ENCODE assay signal across 1 cellular context in genomic region chr21:14215971-14216621, GRCh38.
A peak's percentile ranks its signal among the peaks of the same experiment; 100 is the strongest.
TF ChIP-seq lines count a peak whose summit lies in the region.

A gene with protein sequence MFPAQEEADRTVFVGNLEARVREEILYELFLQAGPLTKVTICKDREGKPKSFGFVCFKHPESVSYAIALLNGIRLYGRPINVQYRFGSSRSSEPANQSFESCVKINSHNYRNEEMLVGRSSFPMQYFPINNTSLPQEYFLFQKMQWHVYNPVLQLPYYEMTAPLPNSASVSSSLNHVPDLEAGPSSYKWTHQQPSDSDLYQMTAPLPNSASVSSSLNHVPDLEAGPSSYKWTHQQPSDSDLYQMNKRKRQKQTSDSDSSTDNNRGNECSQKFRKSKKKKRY (plus strand): TSS chr21:14216157. CDS start chr21:14216187, 30 bp downstream.

TF ChIP-seq in K562, 482 proteins besides CTCF, POLR2A, EP300 and RAD21 (continued from another document and continues in another):
- TF ChIP-seq TAF1 (IDR thresholded peaks at IDR 0.05; ENCODE audit: control insufficient read depth, extremely low read depth, insufficient read depth, low read length, severe bottlenecking) (peak; percentile 19), NR4A1 (CRISPR knock-in tag; IDR thresholded peaks at IDR 0.05) (no peak), NR4A1 (tag; IDR thresholded peaks at IDR 0.05) (no peak), E2F6 (IDR thresholded peaks at IDR 0.05; ENCODE audit: borderline replicate concordance in 1 of 2, extremely low read depth in 1 of 2, insufficient read depth in 1 of 2, insufficient read length in 1 of 2, low read depth in 1 of 2, low read length in 1 of 2, poor library complexity in 1 of 2, severe bottlenecking in 1 of 2) (peak in 1 of 2 experiments; percentile 11), ZC3H8 (IDR thresholded peaks at IDR 0.05) (no peak), ZFX (CRISPR knock-in tag; IDR thresholded peaks at IDR 0.05) (peak; percentile 42), MED1 (CRISPR knock-in tag; IDR thresholded peaks at IDR 0.05; ENCODE audit: borderline replicate concordance) (no peak), MTA3 (IDR thresholded peaks at IDR 0.05; ENCODE audit: borderline replicate concordance) (no peak; the same call in 1 of the 2 replicates), SFPQ (IDR thresholded peaks at IDR 0.05; ENCODE audit: low read depth, low read length) (no peak), MAZ (CRISPR knock-in tag; conservative IDR thresholded peaks at IDR 0.05 in 1 of 2, IDR thresholded peaks at IDR 0.05 in 1 of 2) (peak in 1 of 2 experiments; percentile 42; a peak in 1 of 4 replicates), SP1 (CRISPR knock-in tag; IDR thresholded peaks at IDR 0.05) (peak; percentile 66), KDM1A (IDR thresholded peaks at IDR 0.05) (no peak), ZNF584 (CRISPR knock-in tag; IDR thresholded peaks at IDR 0.05; ENCODE audit: low read depth) (no peak), E2F4 (CRISPR knock-in tag; IDR thresholded peaks at IDR 0.05; ENCODE audit: low read depth) (no peak), ZNF197 (CRISPR knock-in tag; IDR thresholded peaks at IDR 0.05; ENCODE audit: low read depth) (no peak), BRF2 (IDR thresholded peaks at IDR 0.05; ENCODE audit: borderline replicate concordance, insufficient read depth, insufficient read length) (no peak), E4F1 (CRISPR knock-in tag; IDR thresholded peaks at IDR 0.05; ENCODE audit: borderline replicate concordance) (no peak), PTBP1 (IDR thresholded peaks at IDR 0.05; ENCODE audit: low read depth, low read length) (no peak), ARID4B (CRISPR knock-in tag; IDR thresholded peaks at IDR 0.05) (no peak), MNT (conservative IDR thresholded peaks at IDR 0.05) (peak; percentile 17 to 44; a peak in 1 of 4 replicates), SMARCA4 (IDR thresholded peaks at IDR 0.05) (no peak), RBM22 (IDR thresholded peaks at IDR 0.05; ENCODE audit: low read depth, low read length, poor library complexity, severe bottlenecking) (no peak), ATF1 (CRISPR knock-in tag; IDR thresholded peaks at IDR 0.05) (no peak), ATF1 (tag; IDR thresholded peaks at IDR 0.05) (peak; percentile 5; the same call in 1 of the 2 replicates), ZNF76 (CRISPR knock-in tag; IDR thresholded peaks at IDR 0.05; ENCODE audit: borderline replicate concordance) (no peak), KLF13 (tag; IDR thresholded peaks at IDR 0.05; ENCODE audit: borderline replicate concordance, low read depth) (no peak), MAFK (IDR thresholded peaks at IDR 0.05; ENCODE audit: low read length) (no peak), MAFF (IDR thresholded peaks at IDR 0.05; ENCODE audit: low read length) (no peak), ZFP91 (CRISPR knock-in tag; IDR thresholded peaks at IDR 0.05) (no peak)
- TF ChIP-seq, protein P1, sequence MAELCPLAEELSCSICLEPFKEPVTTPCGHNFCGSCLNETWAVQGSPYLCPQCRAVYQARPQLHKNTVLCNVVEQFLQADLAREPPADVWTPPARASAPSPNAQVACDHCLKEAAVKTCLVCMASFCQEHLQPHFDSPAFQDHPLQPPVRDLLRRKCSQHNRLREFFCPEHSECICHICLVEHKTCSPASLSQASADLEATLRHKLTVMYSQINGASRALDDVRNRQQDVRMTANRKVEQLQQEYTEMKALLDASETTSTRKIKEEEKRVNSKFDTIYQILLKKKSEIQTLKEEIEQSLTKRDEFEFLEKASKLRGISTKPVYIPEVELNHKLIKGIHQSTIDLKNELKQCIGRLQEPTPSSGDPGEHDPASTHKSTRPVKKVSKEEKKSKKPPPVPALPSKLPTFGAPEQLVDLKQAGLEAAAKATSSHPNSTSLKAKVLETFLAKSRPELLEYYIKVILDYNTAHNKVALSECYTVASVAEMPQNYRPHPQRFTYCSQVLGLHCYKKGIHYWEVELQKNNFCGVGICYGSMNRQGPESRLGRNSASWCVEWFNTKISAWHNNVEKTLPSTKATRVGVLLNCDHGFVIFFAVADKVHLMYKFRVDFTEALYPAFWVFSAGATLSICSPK (IDR thresholded peaks at IDR 0.05; ENCODE audit: borderline replicate concordance), result no peak
- TF ChIP-seq, protein P2, sequence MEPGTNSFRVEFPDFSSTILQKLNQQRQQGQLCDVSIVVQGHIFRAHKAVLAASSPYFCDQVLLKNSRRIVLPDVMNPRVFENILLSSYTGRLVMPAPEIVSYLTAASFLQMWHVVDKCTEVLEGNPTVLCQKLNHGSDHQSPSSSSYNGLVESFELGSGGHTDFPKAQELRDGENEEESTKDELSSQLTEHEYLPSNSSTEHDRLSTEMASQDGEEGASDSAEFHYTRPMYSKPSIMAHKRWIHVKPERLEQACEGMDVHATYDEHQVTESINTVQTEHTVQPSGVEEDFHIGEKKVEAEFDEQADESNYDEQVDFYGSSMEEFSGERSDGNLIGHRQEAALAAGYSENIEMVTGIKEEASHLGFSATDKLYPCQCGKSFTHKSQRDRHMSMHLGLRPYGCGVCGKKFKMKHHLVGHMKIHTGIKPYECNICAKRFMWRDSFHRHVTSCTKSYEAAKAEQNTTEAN (CRISPR knock-in tag; IDR thresholded peaks at IDR 0.05), result no peak
- TF ChIP-seq, protein P3, sequence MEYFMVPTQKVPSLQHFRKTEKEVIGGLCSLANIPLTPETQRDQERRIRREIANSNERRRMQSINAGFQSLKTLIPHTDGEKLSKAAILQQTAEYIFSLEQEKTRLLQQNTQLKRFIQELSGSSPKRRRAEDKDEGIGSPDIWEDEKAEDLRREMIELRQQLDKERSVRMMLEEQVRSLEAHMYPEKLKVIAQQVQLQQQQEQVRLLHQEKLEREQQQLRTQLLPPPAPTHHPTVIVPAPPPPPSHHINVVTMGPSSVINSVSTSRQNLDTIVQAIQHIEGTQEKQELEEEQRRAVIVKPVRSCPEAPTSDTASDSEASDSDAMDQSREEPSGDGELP (CRISPR knock-in tag; IDR thresholded peaks at IDR 0.05; ENCODE audit: borderline replicate concordance), result 0 out of 2 replicates have a peak, but pooled peaks have one; percentile 27
